Comparison of ENCODE assay signal across 2 cellular contexts in the genomic region with DNA sequence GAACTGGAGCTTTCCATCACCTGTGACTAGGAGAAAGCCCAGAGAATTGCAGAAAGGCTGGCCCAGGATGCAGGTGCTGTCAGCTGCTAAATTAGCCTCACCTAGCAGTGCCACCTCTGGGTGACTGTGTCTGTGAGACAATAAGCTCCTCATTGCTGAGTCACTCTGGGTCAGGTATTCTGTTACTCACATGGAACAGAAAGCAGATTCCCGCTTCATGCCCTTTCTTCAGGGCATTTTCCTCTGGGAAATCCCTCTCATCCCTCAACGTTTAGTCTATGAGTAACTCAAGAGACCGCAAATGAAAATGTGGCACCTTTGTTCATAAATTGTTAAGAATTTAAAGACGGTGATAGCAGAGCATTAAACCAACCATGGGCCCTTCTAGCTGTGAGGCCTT.
TF ChIP-seq lines count a peak whose summit lies in the region.

No MANE protein-coding gene starts in this region.

TF ChIP-seq in A549, 52 proteins besides CTCF, POLR2A, EP300 and RAD21 (continued from another document):
- TF ChIP-seq, protein P1, sequence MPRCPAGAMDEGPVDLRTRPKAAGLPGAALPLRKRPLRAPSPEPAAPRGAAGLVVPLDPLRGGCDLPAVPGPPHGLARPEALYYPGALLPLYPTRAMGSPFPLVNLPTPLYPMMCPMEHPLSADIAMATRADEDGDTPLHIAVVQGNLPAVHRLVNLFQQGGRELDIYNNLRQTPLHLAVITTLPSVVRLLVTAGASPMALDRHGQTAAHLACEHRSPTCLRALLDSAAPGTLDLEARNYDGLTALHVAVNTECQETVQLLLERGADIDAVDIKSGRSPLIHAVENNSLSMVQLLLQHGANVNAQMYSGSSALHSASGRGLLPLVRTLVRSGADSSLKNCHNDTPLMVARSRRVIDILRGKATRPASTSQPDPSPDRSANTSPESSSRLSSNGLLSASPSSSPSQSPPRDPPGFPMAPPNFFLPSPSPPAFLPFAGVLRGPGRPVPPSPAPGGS (IDR thresholded peaks at IDR 0.05), result no peak
- TF ChIP-seq NFE2L2 (conservative IDR thresholded peaks at IDR 0.05; ENCODE audit: low read length), result peak; percentile 62; the same call in 1 of the 2 replicates
- TF ChIP-seq MYC (IDR thresholded peaks at IDR 0.05; ENCODE audit: borderline replicate concordance, low read length), result no peak
- TF ChIP-seq ZSCAN20 (CRISPR knock-in tag; IDR thresholded peaks at IDR 0.05), result no peak
- no peak for TF ChIP-seq HDAC2 (IDR thresholded peaks at IDR 0.05)
- TF ChIP-seq CHD4 (IDR thresholded peaks at IDR 0.05; ENCODE audit: borderline replicate concordance), result no peak
- no peak for TF ChIP-seq BHLHE40 (IDR thresholded peaks at IDR 0.05; ENCODE audit: low read depth, low read length)
- no peak for TF ChIP-seq RARB (CRISPR knock-in tag; IDR thresholded peaks at IDR 0.05)
- TF ChIP-seq REST (IDR thresholded peaks at IDR 0.05), result no peak
- no peak for TF ChIP-seq CHD2 (IDR thresholded peaks at IDR 0.05; ENCODE audit: low read length, partially characterized antibody)
- no peak for TF ChIP-seq TP53 (CRISPR knock-in tag; IDR thresholded peaks at IDR 0.05)
- TF ChIP-seq HMGXB4 (CRISPR knock-in tag; IDR thresholded peaks at IDR 0.05; ENCODE audit: borderline replicate concordance), result no peak
- no peak for TF ChIP-seq FOSL2 (IDR thresholded peaks at IDR 0.05)
- peak; percentile 10; the same call in 1 of the 2 replicates for TF ChIP-seq FOSL2 (CRISPR knock-in tag; IDR thresholded peaks at IDR 0.05)
TF ChIP-seq in A549: peak in this region for 4.

TF ChIP-seq in HCT116, 20 proteins besides CTCF, POLR2A, EP300 and RAD21 (continued from another document):
- TF ChIP-seq JUND (IDR thresholded peaks at IDR 0.05), result 0 out of 2 replicates have a peak, but pooled peaks have one; percentile 13
- TF ChIP-seq YY1 (IDR thresholded peaks at IDR 0.05; ENCODE audit: extremely low read depth, insufficient replicate concordance, low read depth, low read length), result no peak
- TF ChIP-seq SP1 (IDR thresholded peaks at IDR 0.05; ENCODE audit: low read depth), result no peak
- TF ChIP-seq CBX3 (IDR thresholded peaks at IDR 0.05; ENCODE audit: low read depth), result peak; percentile 34; the same call in 1 of the 2 replicates
